Comparison of ENCODE assay signal across 8 cellular contexts in genomic region chrX:103405009-103405333, GRCh38. TPM values are rescaled to one million over a fixed set of nuclear protein-coding genes. Genes with fewer than 3 reads are reported as not detected.
DNase-seq lines count a peak whose midpoint lies in the region; ATAC-seq and TF ChIP-seq lines count a peak whose summit lies in the region.

No MANE protein-coding gene starts in this region.

- H3K4me1 ChIP-seq in neuron (ENCODE audit: insufficient read depth, low read length): peaks cover 5% of the 10 kb centered on the region

- H2AFZ ChIP-seq in neuron (ENCODE audit: low read depth, low read length): peak overlapping the region; percentile 38

- H3K9me3 ChIP-seq in neuron (ENCODE audit: low read length): no peaks in the 10 kb centered on the region

- H3K27me3 ChIP-seq in dorsolateral prefrontal cortex (peaks cover 0 to 83% (median 8%) of the 10 kb centered on the region in 45 donors), neuron (ENCODE audit: insufficient read depth, low read length) (no peaks in the 10 kb centered on the region)

- TF ChIP-seq CTCF in dorsolateral prefrontal cortex (IDR thresholded peaks at IDR 0.05 in 54 of 56, conservative IDR thresholded peaks at IDR 0.05 in 2 of 56; ENCODE audit: low read depth in 1 of 56, partially characterized antibody in 56 of 56): no peak

- no peaks in the 10 kb centered on the region for H3K36me3 ChIP-seq in neuron (ENCODE audit: insufficient read depth, low read length)

- DNase-seq in G401 (ENCODE audit: low spot score) (peak; percentile 7), dorsolateral prefrontal cortex (no peak), GM19238 (ENCODE audit: insufficient read length, low spot score) (no peak), COLO829 (ENCODE audit: low spot score) (no peak), ACHN (no peak)

- peak overlapping the region in 7 of 59 donors; percentile 20 to 71 (median 58) for H3K27ac ChIP-seq in dorsolateral prefrontal cortex

- H3K4me3 ChIP-seq in dorsolateral prefrontal cortex (peak overlapping the region; percentile 30 to 78 (median 59)), neuron (ENCODE audit: low read length) (peak overlapping the region; percentile 57)

- ATAC-seq in HG03521 (IDR thresholded peaks at IDR 0.05; ENCODE audit: unreplicated experiment) (peak; percentile 19), esophagus mucosa (no peak)

- in situ Hi-C loops in G401 (cut with HindIII; ENCODE audit: low sequenced_read_pairs) (no loop called here), ACHN (cut with HindIII; ENCODE audit: low pct_ligation_motif_present, low pct_unique_long_range_greater_than_20kb, low sequenced_read_pairs) (no loop called here)

- intact Hi-C loops in dorsolateral prefrontal cortex (cut with DNase I): no loop called here

RNA-seq across cellular contexts. Expression of gene BEX3, which starts 28.6 kb away (rescaled TPM):
- total RNA-seq in G401 (2014; rRNA removed; shearing (Covaris generic)): 464 and 525 TPM in 2 replicates
- total RNA-seq in dorsolateral prefrontal cortex: 100 to 1,000 TPM; 147 to 505 (median 357) TPM
- total RNA-seq in esophagus mucosa: 46.9 TPM

RNA-seq across cellular contexts. Expression of gene TCEAL9, which starts 48.7 kb away (rescaled TPM):
- total RNA-seq in G401 (2014; rRNA removed; shearing (Covaris generic)): 39.1 and 42.6 TPM in 2 replicates
- total RNA-seq in dorsolateral prefrontal cortex (10 to 100 TPM; 15.2 to 59.2 (median 25.5) TPM), esophagus mucosa (17.4 TPM)
